Comparison of ENCODE assay signal across 1 cellular context in genomic region chr18:62621546-62621945, GRCh38.
TF ChIP-seq lines count a peak whose summit lies in the region.

No MANE protein-coding gene starts in this region.

TF ChIP-seq in HepG2, 621 proteins besides CTCF, POLR2A, EP300 and RAD21 (continued from another document):
- TF ChIP-seq ZXDC (CRISPR knock-in tag; IDR thresholded peaks at IDR 0.05), result no peak
- no peak for TF ChIP-seq ZNF773 (CRISPR knock-in tag; IDR thresholded peaks at IDR 0.05; ENCODE audit: borderline replicate concordance)
- no peak for TF ChIP-seq TSC22D2 (CRISPR knock-in tag; IDR thresholded peaks at IDR 0.05; ENCODE audit: borderline replicate concordance)
- no peak for TF ChIP-seq DBP (CRISPR knock-in tag; IDR thresholded peaks at IDR 0.05; ENCODE audit: not compliant biosample characterization)
